1 cellular context compared by ENCODE assay signal in genomic region chr10:122062831-122063674, GRCh38.
TF ChIP-seq lines count a peak whose summit lies in the region.

No MANE protein-coding gene starts in this region.

TF ChIP-seq in HEK293, 187 proteins besides CTCF, POLR2A, EP300 and RAD21 (continued from another document):
- TF ChIP-seq PBX3 (CRISPR knock-in tag; IDR thresholded peaks at IDR 0.05) (no peak), ZNF416 (tag by site-specific recombination; IDR thresholded peaks at IDR 0.05) (no peak), HOXA7 (CRISPR knock-in tag; IDR thresholded peaks at IDR 0.05; ENCODE audit: borderline replicate concordance) (no peak), ZNF292 (tag by site-specific recombination; IDR thresholded peaks at IDR 0.05; ENCODE audit: borderline replicate concordance, low read depth) (no peak), ZNF560 (tag by site-specific recombination; IDR thresholded peaks at IDR 0.05; ENCODE audit: borderline replicate concordance) (no peak), MZF1 (tag by site-specific recombination; IDR thresholded peaks at IDR 0.05; ENCODE audit: borderline replicate concordance) (no peak), ZNF18 (tag by site-specific recombination; IDR thresholded peaks at IDR 0.05) (no peak), ZNF660 (tag by site-specific recombination; IDR thresholded peaks at IDR 0.05) (no peak; the same call in 1 of the 2 replicates), PRDM2 (tag by site-specific recombination; IDR thresholded peaks at IDR 0.05; ENCODE audit: borderline replicate concordance) (no peak), ZNF654 (tag by site-specific recombination; IDR thresholded peaks at IDR 0.05; ENCODE audit: low read depth) (no peak), ZNF335 (tag by site-specific recombination; conservative IDR thresholded peaks at IDR 0.05) (no peak; the same call in 1 of the 2 replicates), ZSCAN30 (tag by site-specific recombination; IDR thresholded peaks at IDR 0.05) (peak; percentile 18; the same call in 1 of the 2 replicates), SP3 (tag by site-specific recombination; IDR thresholded peaks at IDR 0.05) (peak; percentile 61), ZNF423 (tag by site-specific recombination; IDR thresholded peaks at IDR 0.05) (no peak), ZNF202 (tag by site-specific recombination; IDR thresholded peaks at IDR 0.05; ENCODE audit: borderline replicate concordance) (no peak), ZNF830 (tag by site-specific recombination; IDR thresholded peaks at IDR 0.05; ENCODE audit: low read depth) (no peak), ZSCAN5A (tag by site-specific recombination; IDR thresholded peaks at IDR 0.05) (no peak), ZNF48 (tag by site-specific recombination; IDR thresholded peaks at IDR 0.05) (no peak), ZNF146 (tag by site-specific recombination; IDR thresholded peaks at IDR 0.05) (no peak), ZNF580 (tag by site-specific recombination; IDR thresholded peaks at IDR 0.05) (no peak), ZNF354C (tag by site-specific recombination; IDR thresholded peaks at IDR 0.05; ENCODE audit: borderline replicate concordance, low read depth) (no peak), YY2 (tag by site-specific recombination; IDR thresholded peaks at IDR 0.05) (no peak), KLF9 (tag by site-specific recombination; IDR thresholded peaks at IDR 0.05; ENCODE audit: low read depth) (peak; percentile 65; the same call in 1 of the 2 replicates), ZNF558 (tag by site-specific recombination; IDR thresholded peaks at IDR 0.05) (no peak), KLF1 (tag by site-specific recombination; IDR thresholded peaks at IDR 0.05) (peak; percentile 95), YY1 (tag by site-specific recombination; IDR thresholded peaks at IDR 0.05) (no peak), ZNF776 (tag by site-specific recombination; IDR thresholded peaks at IDR 0.05; ENCODE audit: borderline replicate concordance) (no peak), MEIS1 (CRISPR knock-in tag; IDR thresholded peaks at IDR 0.05; ENCODE audit: borderline replicate concordance) (no peak), ZNF510 (tag by site-specific recombination; IDR thresholded peaks at IDR 0.05; ENCODE audit: insufficient replicate concordance) (no peak), ZNF280C (tag by site-specific recombination; IDR thresholded peaks at IDR 0.05) (no peak)
